Comparison of ENCODE assay signal across 20 cellular contexts in the genomic region with DNA sequence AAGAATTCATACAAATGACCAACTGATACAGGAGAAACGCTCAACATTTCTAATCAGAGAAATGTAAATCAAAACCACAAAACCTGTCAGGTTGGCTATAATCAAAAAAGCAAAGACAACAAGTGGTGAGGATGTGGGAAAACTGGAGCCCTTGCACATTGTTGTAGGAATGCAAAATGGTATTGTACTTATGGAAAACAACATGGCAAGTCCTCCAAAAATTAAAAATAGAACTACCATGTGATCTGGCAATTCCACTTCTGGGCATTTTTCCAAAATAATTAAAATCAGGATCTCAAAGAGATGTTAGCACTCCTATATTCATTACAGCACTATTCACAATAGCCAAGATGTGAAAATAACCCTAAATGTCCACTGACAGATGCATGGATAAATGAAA.
DNase-seq lines count a peak whose midpoint lies in the region; ATAC-seq and TF ChIP-seq lines count a peak whose summit lies in the region.
"Had no signal": no experiment of that assay in that cellular context is flagged by ENCODE, and none has a peak within 500 bp of the region (broad histone marks: within the 10 kb centered on the region; RNA-seq: fewer than 3 reads in every experiment).

No MANE protein-coding gene starts in this region.

- no peaks in the 10 kb centered on the region for H3K27me3 Mint-ChIP-seq in activated CD8-positive, alpha-beta T cell treated with anti-CD3 and anti-CD28 coated beads, Interleukin-2, amount 10 ng/mL, durations not matched to agents 7 days and 5 days (ENCODE audit: low read depth)
- H3K27me3 Mint-ChIP-seq: CD8-positive, alpha-beta memory T cell had no signal

- H3K27ac Mint-ChIP-seq in activated CD8-positive, alpha-beta T cell treated with anti-CD3 and anti-CD28 coated beads, Interleukin-2, amount 10 ng/mL, durations not matched to agents 7 days and 5 days: no peak overlapping the region

- POLR2A ChIA-PET in activated CD8-positive, alpha-beta T cell treated with anti-CD3 and anti-CD28 coated beads, Interleukin-2, amount 10 ng/mL, durations not matched to agents 7 days and 5 days (lab: Charles Lee): interaction anchor here (0.7 kb wide), 1 partner anchor 54 kb away, joined by 3 read pairs; no protein-coding TSS in a partner anchor

- H3K4me3 ChIP-seq in fibroblast of villous mesenchyme (ENCODE audit: low read depth, low read length): no peak overlapping the region
- H3K4me3 ChIP-seq: colonic mucosa, ovary, upper lobe of left lung had no signal

- H3K4me3 Mint-ChIP-seq in activated CD8-positive, alpha-beta T cell treated with anti-CD3 and anti-CD28 coated beads, Interleukin-2, amount 10 ng/mL, durations not matched to agents 7 days and 5 days: no peak overlapping the region
- H3K4me3 Mint-ChIP-seq: CD8-positive, alpha-beta memory T cell had no signal

- peaks cover 57% of the 10 kb centered on the region for H3K36me3 Mint-ChIP-seq in activated CD8-positive, alpha-beta T cell treated with anti-CD3 and anti-CD28 coated beads, Interleukin-2, amount 10 ng/mL, durations not matched to agents 7 days and 5 days (ENCODE audit: low read depth)

- DNase-seq in LHCN-M2 (ENCODE audit: low read depth) (peak; percentile 32), NCI-H2107 treated with DMSO at 0.1 percent for 48 hours (lab: John Stamatoyannopoulos, UW; ENCODE audit: unreplicated experiment) (peak; percentile 26), astrocyte of the hippocampus (ENCODE audit: low read depth, low spot score) (peak; percentile 37), fibroblast of villous mesenchyme (ENCODE audit: low read depth) (peak; percentile 12), NCI-H1048 (lab: John Stamatoyannopoulos, UW) (no peak), GDM1 (lab: John Stamatoyannopoulos, UW) (no peak)
- no peak for DNase-seq in activated CD8-positive, alpha-beta T cell treated with anti-CD3 and anti-CD28 coated beads, Interleukin-2, amount 10 ng/mL, durations not matched to agents 7 days and 5 days
- DNase-seq: activated CD4-positive, alpha-beta T cell treated with anti-CD3 and anti-CD28 coated beads, Interleukin-2, amount 50 U/mL, for 1 hour; anterior cingulate cortex; CD8-positive, alpha-beta memory T cell; colonic mucosa; EL; glutamatergic neuron; KG1; NCI-H1092; ovary; stimulated activated CD4-positive, alpha-beta T cell treated with anti-CD3 and anti-CD28 coated beads, Interleukin-1b, Interleukin-23, amount 100 ng/mL, for 48 hours; stimulated activated naive CD8-positive, alpha-beta T cell treated with anti-CD3 and anti-CD28 coated beads, Interleukin-15, Interleukin-2, amounts not matched to agents 100 U/mL and 50 U/mL, for 24 hours; upper lobe of left lung had no signal

- no peaks in the 10 kb centered on the region for H3K9me3 Mint-ChIP-seq in activated CD8-positive, alpha-beta T cell treated with anti-CD3 and anti-CD28 coated beads, Interleukin-2, amount 10 ng/mL, durations not matched to agents 7 days and 5 days (ENCODE audit: insufficient read depth)

- H3K4me1 Mint-ChIP-seq in activated CD8-positive, alpha-beta T cell treated with anti-CD3 and anti-CD28 coated beads, Interleukin-2, amount 10 ng/mL, durations not matched to agents 7 days and 5 days (ENCODE audit: low read depth): peaks cover 8% of the 10 kb centered on the region

- no peak for TF ChIP-seq CTCF in fibroblast of villous mesenchyme (IDR thresholded peaks at IDR 0.05; ENCODE audit: insufficient read depth, low read depth, low read length)

- no peak for ATAC-seq in activated CD8-positive, alpha-beta T cell treated with anti-CD3 and anti-CD28 coated beads, Interleukin-2, amount 10 ng/mL, durations not matched to agents 7 days and 5 days
- ATAC-seq: Right ventricle myocardium inferior; stimulated activated naive CD8-positive, alpha-beta T cell treated with anti-CD3 and anti-CD28 coated beads, Interleukin-15, Interleukin-2, amounts not matched to agents 100 U/mL and 50 U/mL, for 24 hours had no signal

- CTCF ChIA-PET in activated CD8-positive, alpha-beta T cell treated with anti-CD3 and anti-CD28 coated beads, Interleukin-2, amount 10 ng/mL, durations not matched to agents 7 days and 5 days (lab: Charles Lee): no interaction called here

Comparison
In these comparisons a context has a peak if more than half of its experiments do, and no peak if none do; other contexts are left out.
1. DNase-seq: peak in LHCN-M2 (single experiment), NCI-H2107 treated with DMSO at 0.1 percent for 48 hours (single experiment), astrocyte of the hippocampus (single experiment) and fibroblast of villous mesenchyme (single experiment); none in NCI-H1048 (single experiment), GDM1 (single experiment) and activated CD8-positive, alpha-beta T cell treated with anti-CD3 and anti-CD28 coated beads, Interleukin-2, amount 10 ng/mL, durations not matched to agents 7 days and 5 days (single experiment).